8 cellular contexts compared by ENCODE assay signal in genomic region chr2:222319576-222320440, GRCh38. TPM values are rescaled to one million over a fixed set of nuclear protein-coding genes. Genes with fewer than 3 reads are reported as not detected.
DNase-seq lines count a peak whose midpoint lies in the region; ATAC-seq and TF ChIP-seq lines count a peak whose summit lies in the region.

No MANE protein-coding gene starts in this region.

- H3K9me3 Mint-ChIP-seq in activated naive CD4-positive, alpha-beta T cell treated with anti-CD3 and anti-CD28 coated beads, Interleukin-2, amount 50 U/mL, for 72 hours = no peaks in the 10 kb centered on the region
- no peaks in the 10 kb centered on the region; the same call in 2 of the 3 replicates for H3K9me3 Mint-ChIP-seq in GM23338
- H3K9me3 Mint-ChIP-seq in activated CD4-positive, alpha-beta T cell treated with anti-CD3 and anti-CD28 coated beads, Interleukin-2, amount 10 ng/mL, durations not matched to agents 7 days and 5 days = no peaks in the 10 kb centered on the region

- no peaks in the 10 kb centered on the region for H3K9me2 ChIP-seq in GM23338 (ENCODE audit: insufficient read depth)

- peaks cover 7% of the 10 kb centered on the region; the same call in 1 of the 2 replicates for H3K4me1 ChIP-seq in GM23338 (ENCODE audit: insufficient read depth)

- peak overlapping the region; percentile 78 for H3K4me3 Mint-ChIP-seq in GM23338
- peak overlapping the region; percentile 63 for H3K4me3 Mint-ChIP-seq in activated CD4-positive, alpha-beta T cell treated with anti-CD3 and anti-CD28 coated beads, Interleukin-2, amount 10 ng/mL, durations not matched to agents 7 days and 5 days

- no peaks in the 10 kb centered on the region for H3K36me3 ChIP-seq in GM23338 (ENCODE audit: insufficient read depth)

- TF ChIP-seq CTCF in GM23338 (conservative IDR thresholded peaks at IDR 0.05; ENCODE audit: low read depth in 2 of 2) = 0 out of 4 replicates have a peak, but pooled peaks of 1 of the 2 experiments have one; percentile 1

- H3K4me3 ChIP-seq in GM23338 (peak overlapping the region; percentile 74), skeletal muscle cell (ENCODE audit: low read depth, low read length) (peak overlapping the region; percentile 41)

- no peak overlapping the region for H3K27ac Mint-ChIP-seq in activated naive CD4-positive, alpha-beta T cell treated with anti-CD3 and anti-CD28 coated beads, Interleukin-2, amount 50 U/mL, for 72 hours
- no peak overlapping the region for H3K27ac Mint-ChIP-seq in GM23338
- H3K27ac Mint-ChIP-seq in activated CD4-positive, alpha-beta T cell treated with anti-CD3 and anti-CD28 coated beads, Interleukin-2, amount 10 ng/mL, durations not matched to agents 7 days and 5 days = no peak overlapping the region

- H3K4me2 ChIP-seq in GM23338 = peak overlapping the region; percentile 96

- peaks cover 6% of the 10 kb centered on the region for H3K4me1 Mint-ChIP-seq in GM23338
- peaks cover 19% of the 10 kb centered on the region for H3K4me1 Mint-ChIP-seq in activated CD4-positive, alpha-beta T cell treated with anti-CD3 and anti-CD28 coated beads, Interleukin-2, amount 10 ng/mL, durations not matched to agents 7 days and 5 days

- peaks cover 10% of the 10 kb centered on the region for H4K20me1 ChIP-seq in GM23338 (replicated peaks; ENCODE audit: insufficient read depth)

- peaks cover 0 to 10% of the 10 kb centered on the region in 2 donors for H3K36me3 Mint-ChIP-seq in activated naive CD4-positive, alpha-beta T cell treated with anti-CD3 and anti-CD28 coated beads, Interleukin-2, amount 50 U/mL, for 72 hours
- H3K36me3 Mint-ChIP-seq in GM23338 (ENCODE audit: low read depth) = no peaks in the 10 kb centered on the region; the same call in 2 of the 3 replicates
- H3K36me3 Mint-ChIP-seq in activated CD4-positive, alpha-beta T cell treated with anti-CD3 and anti-CD28 coated beads, Interleukin-2, amount 10 ng/mL, durations not matched to agents 7 days and 5 days (ENCODE audit: low read depth) = no peaks in the 10 kb centered on the region

- peak in 1 of 2 donors; percentile 33 for DNase-seq in activated naive CD4-positive, alpha-beta T cell treated with anti-CD3 and anti-CD28 coated beads, Interleukin-2, amount 50 U/mL, for 72 hours (ENCODE audit: low spot score in 2 of 2)
- no peak for DNase-seq in activated naive CD4-positive, alpha-beta T cell (lab: John Stamatoyannopoulos, UW)
- DNase-seq in GM23338 (ENCODE audit: low spot score) (peak; percentile 69), LoVo (ENCODE audit: low spot score) (peak; percentile 38), left ventricle myocardium superior (peak; percentile 67), skeletal muscle cell (ENCODE audit: low read depth) (no peak), inferior parietal cortex (ENCODE audit: extremely low spot score) (no peak)
- no peak for DNase-seq in activated CD4-positive, alpha-beta T cell treated with anti-CD3 and anti-CD28 coated beads, Interleukin-2, amount 10 ng/mL, durations not matched to agents 7 days and 5 days

- peaks cover 95% of the 10 kb centered on the region for H3K27me3 ChIP-seq in GM23338 (ENCODE audit: insufficient read depth)

- POLR2A ChIA-PET in activated CD4-positive, alpha-beta T cell treated with anti-CD3 and anti-CD28 coated beads, Interleukin-2, amount 10 ng/mL, durations not matched to agents 7 days and 5 days (lab: Charles Lee) = no interaction called here

- peak; percentile 14 to 54 for ATAC-seq in activated naive CD4-positive, alpha-beta T cell treated with anti-CD3 and anti-CD28 coated beads, Interleukin-2, amount 50 U/mL, for 72 hours
- ATAC-seq in GM23338 (peak; percentile 54), left ventricle myocardium superior (peak; percentile 76)

- H3F3A ChIP-seq in GM23338 (replicated peaks; ENCODE audit: low read depth) = no peaks in the 10 kb centered on the region

- no peak overlapping the region for H3K27ac ChIP-seq in GM23338 (ENCODE audit: low read depth)

- H3K27me3 Mint-ChIP-seq in GM23338 (ENCODE audit: insufficient read depth, low read depth, poor library complexity) = peaks cover 64% of the 10 kb centered on the region
- H3K27me3 Mint-ChIP-seq in activated CD4-positive, alpha-beta T cell treated with anti-CD3 and anti-CD28 coated beads, Interleukin-2, amount 10 ng/mL, durations not matched to agents 7 days and 5 days = peaks cover 57% of the 10 kb centered on the region

- CTCF ChIA-PET in activated CD4-positive, alpha-beta T cell treated with anti-CD3 and anti-CD28 coated beads, Interleukin-2, amount 10 ng/mL, durations not matched to agents 7 days and 5 days (lab: Charles Lee) = interaction anchor here (1.2 kb wide), 1 partner anchor 251 kb away, joined by 4 read pairs; no protein-coding TSS in a partner anchor

- intact Hi-C loops in left ventricle myocardium superior (cut with micrococcal nuclease) = loop anchor here (5.0 kb wide), 2 partner anchors 242 to 263 kb away; no protein-coding TSS in a partner anchor

- no peaks in the 10 kb centered on the region for H3K79me2 ChIP-seq in GM23338 (replicated peaks; ENCODE audit: insufficient read depth)

- H2AFZ ChIP-seq in GM23338 = peak overlapping the region; percentile 93

TF ChIP-seq in GM23338, 12 proteins besides CTCF, POLR2A, EP300 and RAD21:
- TF ChIP-seq JUNB (IDR thresholded peaks at IDR 0.05; ENCODE audit: unreplicated experiment) (no peak), EZH2phosphoT487 (IDR thresholded peaks at IDR 0.05; ENCODE audit: unreplicated experiment) (peak; percentile 28)

RNA-seq across cellular contexts. Expression of gene PAX3, which starts 21.0 kb away (rescaled TPM):
- not detected for total RNA-seq in activated naive CD4-positive, alpha-beta T cell treated with anti-CD3 and anti-CD28 coated beads, Interleukin-2, amount 50 U/mL, for 72 hours
- not detected in 2 replicates for total RNA-seq in GM23338 (2014; rRNA removed; shearing (Covaris generic))
- polyA plus RNA-seq in GM23338 (2016; fragmentation: Nextera tagmentation; extraction: Ambion mirVana) = not detected in 2 replicates
- total RNA-seq in activated CD4-positive, alpha-beta T cell treated with anti-CD3 and anti-CD28 coated beads, Interleukin-2, amount 10 ng/mL, durations not matched to agents 7 days and 5 days = not detected
- not detected for total RNA-seq in left ventricle myocardium superior

Comparison
In these comparisons a context has a peak if more than half of its experiments do, and no peak if none do; other contexts are left out.
1. DNase-seq: peak in GM23338 (single experiment), LoVo (single experiment) and left ventricle myocardium superior (single experiment); none in activated naive CD4-positive, alpha-beta T cell (0 of 4), activated CD4-positive, alpha-beta T cell treated with anti-CD3 and anti-CD28 coated beads, Interleukin-2, amount 10 ng/mL, durations not matched to agents 7 days and 5 days (single experiment), skeletal muscle cell (single experiment) and inferior parietal cortex (single experiment).
2. Peak in every context shown above with its lines, with median percentiles within 50 percentile points of each other: ATAC-seq.